ENCODE assay signal across 32 cellular contexts in genomic region chr3:119194237-119195150, GRCh38. TPM values are rescaled to one million over a fixed set of nuclear protein-coding genes. Genes with fewer than 3 reads are reported as not detected.
A peak's percentile ranks its signal among the peaks of the same experiment; 100 is the strongest.
DNase-seq lines count a peak whose midpoint lies in the region; ATAC-seq and TF ChIP-seq lines count a peak whose summit lies in the region.
"Had no signal": no experiment of that assay in that cellular context is flagged by ENCODE, and none has a peak within 500 bp of the region (broad histone marks: within the 10 kb centered on the region; RNA-seq: fewer than 3 reads in every experiment).

No MANE protein-coding gene starts in this region.

- no peak for TF ChIP-seq CTCF in RWPE2 (IDR thresholded peaks at IDR 0.05; ENCODE audit: poor library complexity, severe bottlenecking)
- no peak for TF ChIP-seq CTCF in GM13977 (IDR thresholded peaks at IDR 0.05; ENCODE audit: extremely low read depth, insufficient read depth, missing control alignments)
- no peak for TF ChIP-seq CTCF in hepatocyte (IDR thresholded peaks at IDR 0.05; ENCODE audit: poor library complexity)

- no peaks in the 10 kb centered on the region for H4K20me1 ChIP-seq in hepatocyte (ENCODE audit: insufficient read depth, poor library complexity, severe bottlenecking)

- H3K27me3 ChIP-seq in RWPE2 (ENCODE audit: insufficient read depth, poor library complexity, severe bottlenecking) (no peaks in the 10 kb centered on the region), hepatocyte (no peaks in the 10 kb centered on the region)
- H3K27me3 ChIP-seq: colonic mucosa, heart right ventricle, sigmoid colon, upper lobe of left lung had no signal

- H3K9me2 ChIP-seq in hepatocyte (replicated peaks; ENCODE audit: insufficient read depth) = no peaks in the 10 kb centered on the region

- no peak overlapping the region for H2AFZ ChIP-seq in hepatocyte

- peak; percentile 48; the same call in 2 of the 3 replicates for ATAC-seq in RWPE2 (ENCODE audit: low read depth)
- ATAC-seq: activated T-cell treated with anti-CD3 and anti-CD28 coated beads, Interleukin-2, amount 50 U/mL, for 72 hours; heart right ventricle; stimulated activated memory B cell treated with anti-CD40 and anti-IgM and Interleukin-4, amounts not matched to agents 10 μg/mL and 1 μg/mL and 100 μg/mL, for 72 hours had no signal

- no peak overlapping the region for H3K4me3 ChIP-seq in RWPE2 (ENCODE audit: severe bottlenecking)
- H3K4me3 ChIP-seq in hepatocyte = no peak overlapping the region
- H3K4me3 ChIP-seq: colonic mucosa, heart right ventricle, sigmoid colon, upper lobe of left lung had no signal

- H3K9me3 ChIP-seq in RWPE2 (ENCODE audit: severe bottlenecking) = no peaks in the 10 kb centered on the region
- no peaks in the 10 kb centered on the region for H3K9me3 ChIP-seq in hepatocyte (ENCODE audit: low read depth)
- H3K9me3 ChIP-seq: colonic mucosa, heart right ventricle, sigmoid colon, upper lobe of left lung had no signal

- DNase-seq in ELR (ENCODE audit: low read depth) (peak; percentile 64), RWPE2 (ENCODE audit: low spot score) (no peak), iris pigment epithelial cell (ENCODE audit: low read depth) (peak; percentile 34), mucosa of gallbladder (ENCODE audit: low spot score) (no peak), GM13977 (ENCODE audit: low spot score) (no peak), hepatocyte (ENCODE audit: low spot score) (no peak)
- DNase-seq in activated effector memory CD4-positive, alpha-beta T cell treated with anti-CD3 and anti-CD28 coated beads, Interleukin-2, amount 50 U/mL, for 16 hours = no peak
- DNase-seq: activated B cell treated with CpG ODN at 0.5 μM for 24 hours; activated CD4-positive, alpha-beta T cell treated with anti-CD3 and anti-CD28 coated beads, Interleukin-2, amount 50 U/mL, for 1 hour; activated naive CD4-positive, alpha-beta T cell treated with Interleukin-2 at 50 U/mL for 16 hours; activated T-cell treated with anti-CD3 and anti-CD28 coated beads, Interleukin-2, amount 50 U/mL, for 72 hours; amygdala; colonic mucosa; effector memory CD4-positive, alpha-beta T cell; erythroblast; foreskin melanocyte; heart right ventricle; NCI-H1105; NCI-H1930; NCI-H526; NK-92 treated with Interleukin-12 subunit alpha and Interleukin-12 subunit beta, amount 100 ng/mL, for 24 hours; SIG-M5; sigmoid colon; stimulated activated CD4-positive, alpha-beta T cell treated with anti-CD3 and anti-CD28 coated beads, Interleukin-4, amount 100 ng/mL, for 4 hours; substantia nigra; upper lobe of left lung had no signal

- H3K4me1 ChIP-seq in RWPE2 (ENCODE audit: insufficient read depth, poor library complexity, severe bottlenecking) (no peaks in the 10 kb centered on the region), hepatocyte (ENCODE audit: insufficient read depth) (no peaks in the 10 kb centered on the region)
- H3K4me1 ChIP-seq: colonic mucosa, heart right ventricle, sigmoid colon, upper lobe of left lung had no signal

- 57% methylated on average over 7 of the region's 7 CpGs for WGBS in hepatocyte (ENCODE audit: low lambda C conversion rate, missing lambda C conversion rate)

- H3K4me2 ChIP-seq in hepatocyte = no peak overlapping the region

- H3K27ac ChIP-seq in RWPE2 (ENCODE audit: poor library complexity, severe bottlenecking) (peak overlapping the region; percentile 8), hepatocyte (no peak overlapping the region)
- H3K27ac ChIP-seq: colonic mucosa, heart right ventricle, sigmoid colon, upper lobe of left lung had no signal

- in situ Hi-C loops in GM13977 (cut with MboI; ENCODE audit: low pct_unique_long_range_greater_than_20kb, low sequenced_read_pairs, unreplicated experiment) = no loop called here

- no peaks in the 10 kb centered on the region for H3K79me2 ChIP-seq in hepatocyte

- H3K36me3 ChIP-seq in RWPE2 (ENCODE audit: low read depth) = no peaks in the 10 kb centered on the region
- H3K36me3 ChIP-seq in hepatocyte (replicated peaks; ENCODE audit: insufficient read depth, low read depth) = no peaks in the 10 kb centered on the region
- H3K36me3 ChIP-seq: colonic mucosa, heart right ventricle, sigmoid colon, upper lobe of left lung had no signal

RNA-seq across cellular contexts. Expression of gene UPK1B, which starts 21.1 kb away (rescaled TPM):
- total RNA-seq in mucosa of gallbladder (37.1 TPM), hepatocyte (9.0 and 12.0 TPM in 2 replicates)
- polyA plus RNA-seq in hepatocyte = 17.3 and 28.9 TPM in 2 replicates
- total RNA-seq: activated B cell treated with CpG ODN at 0.5 μM for 24 hours; activated T-cell treated with anti-CD3 and anti-CD28 coated beads, Interleukin-2, amount 50 U/mL, for 72 hours; colonic mucosa; H4; myocyte; sigmoid colon had no signal
- polyA plus RNA-seq: BJ, heart right ventricle, IgD-negative memory B cell, sigmoid colon had no signal

RNA-seq across cellular contexts. Expression of gene B4GALT4, which starts 46.2 kb away (rescaled TPM):
- total RNA-seq in mucosa of gallbladder = 58.1 TPM
- total RNA-seq in hepatocyte = 55.4 and 55.7 TPM in 2 replicates
- polyA plus RNA-seq in hepatocyte = 54.0 and 67.3 TPM in 2 replicates

RNA-seq across cellular contexts. Expression of gene TEX55, which starts 48.5 kb away (rescaled TPM):
- not detected for total RNA-seq in mucosa of gallbladder
- total RNA-seq in hepatocyte = not detected in 2 replicates
- polyA plus RNA-seq in hepatocyte = not detected in 2 replicates
- total RNA-seq: activated B cell treated with CpG ODN at 0.5 μM for 24 hours; activated T-cell treated with anti-CD3 and anti-CD28 coated beads, Interleukin-2, amount 50 U/mL, for 72 hours; colonic mucosa; H4; heart right ventricle; myocyte; progenitor cell of endocrine pancreas; sigmoid colon; upper lobe of left lung had no signal
- polyA plus RNA-seq: BJ, heart right ventricle, IgD-negative memory B cell, sigmoid colon had no signal

Comparison
In these comparisons a context has a peak if more than half of its experiments do, and no peak if none do; other contexts are left out.
1. DNase-seq: peak in ELR (single experiment) and iris pigment epithelial cell (single experiment); none in RWPE2 (single experiment), mucosa of gallbladder (single experiment), activated effector memory CD4-positive, alpha-beta T cell treated with anti-CD3 and anti-CD28 coated beads, Interleukin-2, amount 50 U/mL, for 16 hours (single experiment), GM13977 (single experiment) and hepatocyte (single experiment).